In genomic region chr17:68792042-68792685, GRCh38 we compare ENCODE assay signal across 1 cellular context.
TF ChIP-seq lines count a peak whose summit lies in the region.

No MANE protein-coding gene starts in this region.

TF ChIP-seq in HepG2, 621 proteins besides CTCF, POLR2A, EP300 and RAD21 (continued from another document):
- TF ChIP-seq ZNF687 (CRISPR knock-in tag; IDR thresholded peaks at IDR 0.05) (no peak), PAF1 (CRISPR knock-in tag; IDR thresholded peaks at IDR 0.05) (no peak), EEA1 (CRISPR knock-in tag; IDR thresholded peaks at IDR 0.05; ENCODE audit: borderline replicate concordance) (no peak), ZNF10 (CRISPR knock-in tag; IDR thresholded peaks at IDR 0.05; ENCODE audit: borderline replicate concordance, low read depth) (no peak)
- TF ChIP-seq, protein P1, sequence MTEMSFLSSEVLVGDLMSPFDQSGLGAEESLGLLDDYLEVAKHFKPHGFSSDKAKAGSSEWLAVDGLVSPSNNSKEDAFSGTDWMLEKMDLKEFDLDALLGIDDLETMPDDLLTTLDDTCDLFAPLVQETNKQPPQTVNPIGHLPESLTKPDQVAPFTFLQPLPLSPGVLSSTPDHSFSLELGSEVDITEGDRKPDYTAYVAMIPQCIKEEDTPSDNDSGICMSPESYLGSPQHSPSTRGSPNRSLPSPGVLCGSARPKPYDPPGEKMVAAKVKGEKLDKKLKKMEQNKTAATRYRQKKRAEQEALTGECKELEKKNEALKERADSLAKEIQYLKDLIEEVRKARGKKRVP (CRISPR knock-in tag; IDR thresholded peaks at IDR 0.05), result peak in 1 of 2 experiments; percentile 55; a peak in 1 of 4 replicates
- TF ChIP-seq, protein P2, sequence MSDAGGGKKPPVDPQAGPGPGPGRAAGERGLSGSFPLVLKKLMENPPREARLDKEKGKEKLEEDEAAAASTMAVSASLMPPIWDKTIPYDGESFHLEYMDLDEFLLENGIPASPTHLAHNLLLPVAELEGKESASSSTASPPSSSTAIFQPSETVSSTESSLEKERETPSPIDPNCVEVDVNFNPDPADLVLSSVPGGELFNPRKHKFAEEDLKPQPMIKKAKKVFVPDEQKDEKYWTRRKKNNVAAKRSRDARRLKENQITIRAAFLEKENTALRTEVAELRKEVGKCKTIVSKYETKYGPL (CRISPR knock-in tag; IDR thresholded peaks at IDR 0.05), result 0 out of 2 replicates have a peak, but pooled peaks have one; percentile 8
